23 cellular contexts compared by ENCODE assay signal in genomic region chr6:107308676-107309075, GRCh38.
"Had no signal": no experiment of that assay in that cellular context is flagged by ENCODE, and none has a peak within 500 bp of the region (broad histone marks: within the 10 kb centered on the region; RNA-seq: fewer than 3 reads in every experiment).

No MANE protein-coding gene starts in this region.

- H3K4me1 ChIP-seq: body of pancreas, sigmoid colon, testis, vagina had no signal

- H3K27ac ChIP-seq: body of pancreas, foreskin keratinocyte, sigmoid colon, testis, vagina, WERI-Rb-1 had no signal

- ATAC-seq: activated CD8-positive, alpha-beta memory T cell treated with anti-CD3 and anti-CD28 coated beads, Interleukin-2, amount 10 ng/mL, durations not matched to agents 7 days and 5 days; activated CD8-positive, alpha-beta T cell treated with anti-CD3 and anti-CD28 coated beads for 36 hours; activated naive CD8-positive, alpha-beta T cell treated with anti-CD3 and anti-CD28 coated beads, Interleukin-2, amount 50 U/mL, for 24 hours; body of pancreas; foreskin keratinocyte; left ventricle myocardium superior had no signal

- H3K9me3 ChIP-seq: body of pancreas, sigmoid colon, testis, vagina had no signal

- DNase-seq: activated CD4-positive, alpha-beta T cell treated with anti-CD3 and anti-CD28 coated beads, Interleukin-2, amount 10 ng/mL, durations not matched to agents 7 days and 5 days; activated CD4-positive, CD25-positive, alpha-beta regulatory T cell treated with anti-CD3 and anti-CD28 coated beads, Interleukin-2, amount 50 U/mL, for 72 hours; activated CD8-positive, alpha-beta memory T cell treated with anti-CD3 and anti-CD28 coated beads, Interleukin-2, amount 10 ng/mL, durations not matched to agents 7 days and 5 days; activated CD8-positive, alpha-beta T cell treated with anti-CD3 and anti-CD28 coated beads for 36 hours; activated gamma-delta T cell; activated naive CD4-positive, alpha-beta T cell treated with anti-CD3 and anti-CD28 coated beads, Interleukin-2, amount 50 U/mL, for 16 hours; activated naive CD8-positive, alpha-beta T cell treated with anti-CD3 and anti-CD28 coated beads, Interleukin-2, amount 50 U/mL, for 24 hours; activated T-cell treated with anti-CD3 and anti-CD28 coated beads for 4 hours; body of pancreas; dermis blood vessel endothelial cell; effector CD8-positive, alpha-beta T cell; foreskin keratinocyte; head of caudate nucleus; hypothalamus; left ventricle myocardium superior; naive B cell; posterior cingulate gyrus; sigmoid colon; stimulated activated CD4-positive, alpha-beta T cell treated with anti-CD3 and anti-CD28 coated beads, Interleukin-4, amount 100 ng/mL, for 1 hour; stimulated activated naive CD4-positive, alpha-beta T cell; testis; WERI-Rb-1 had no signal

- H3K4me3 ChIP-seq: body of pancreas, sigmoid colon, testis, vagina had no signal

- H3K27me3 ChIP-seq: body of pancreas, foreskin keratinocyte, sigmoid colon, testis, vagina had no signal

- H3K36me3 ChIP-seq: sigmoid colon, vagina, WERI-Rb-1 had no signal
